8 cellular contexts compared by ENCODE assay signal in genomic region chr7:7183833-7184463, GRCh38. TPM values are rescaled to one million over a fixed set of nuclear protein-coding genes. Genes with fewer than 3 reads are reported as not detected.
A peak's percentile ranks its signal among the peaks of the same experiment; 100 is the strongest.
DNase-seq lines count a peak whose midpoint lies in the region; ATAC-seq and TF ChIP-seq lines count a peak whose summit lies in the region.

No MANE protein-coding gene starts in this region.

- TF ChIP-seq CTCF in GM12875 (IDR thresholded peaks at IDR 0.05; ENCODE audit: borderline replicate concordance, insufficient read depth, low read depth, low read length) (no peak), Panc1 (IDR thresholded peaks at IDR 0.05) (no peak), epithelial cell of proximal tubule (conservative IDR thresholded peaks at IDR 0.05; ENCODE audit: low read depth, low read length) (no peak), progenitor cell of endocrine pancreas (IDR thresholded peaks at IDR 0.05; ENCODE audit: unreplicated experiment) (no peak)

- in situ Hi-C loops in Panc1 (cut with HindIII; ENCODE audit: low pct_unique_long_range_greater_than_20kb, low sequenced_read_pairs), result no loop called here

- POLR2A ChIA-PET in Panc1 (lab: Charles Lee), result no interaction called here

- no peak for ATAC-seq in Panc1
- no peak for ATAC-seq in activated CD4-positive, CD25-positive, alpha-beta regulatory T cell treated with anti-CD3 and anti-CD28 coated beads, Interleukin-2, amount 50 U/mL, for 24 hours

- BruUV-seq in Panc1 (replicated peaks; lab: Mats Ljungman, UMichigan), result no TSS peak

- H3K4me3 ChIP-seq in GM12875 (ENCODE audit: low read depth, low read length) (peak overlapping the region; percentile 99), Panc1 (ENCODE audit: low read depth in 2 of 2, low read length in 2 of 2) (peak overlapping the region; percentile 83 to 93), epithelial cell of proximal tubule (ENCODE audit: low read depth, low read length) (peak overlapping the region; percentile 91)

- no peak for DNase-seq in Panc1 (ENCODE audit: low read depth, low spot score)
- no peak for DNase-seq in epithelial cell of proximal tubule (ENCODE audit: low read depth)
- DNase-seq in progenitor cell of endocrine pancreas (ENCODE audit: low spot score, unreplicated experiment), result no peak
- DNase-seq in midbrain (lab: John Stamatoyannopoulos, UW), result no peak
- DNase-seq in NCI-H187 treated with DMSO at 0.1 percent for 48 hours (lab: John Stamatoyannopoulos, UW), result no peak
- DNase-seq in activated CD4-positive, alpha-beta T cell treated with anti-CD3 and anti-CD28 coated beads, Interleukin-2, amount 50 U/mL, for 1 hour, result no peak

- H3K36me3 ChIP-seq in Panc1 (ENCODE audit: control insufficient read depth, insufficient read depth, low read length), result peaks cover 6% of the 10 kb centered on the region; the same call in 1 of the 2 replicates

- H3K36me3 Mint-ChIP-seq in progenitor cell of endocrine pancreas (ENCODE audit: insufficient read depth), result peaks cover 1% of the 10 kb centered on the region

- intact Hi-C loops in Panc1 (cut with micrococcal nuclease; ENCODE audit: unreplicated experiment), result loop anchor here (10.0 kb wide), 1 partner anchor 231 kb away; no protein-coding TSS in a partner anchor

- peak overlapping the region; percentile 77 for H3K4me3 Mint-ChIP-seq in progenitor cell of endocrine pancreas (ENCODE audit: low read depth)

- no peaks in the 10 kb centered on the region for H3K9me3 Mint-ChIP-seq in progenitor cell of endocrine pancreas (ENCODE audit: low read depth)

- H3K9me3 ChIP-seq in Panc1 (ENCODE audit: control insufficient read depth, insufficient read depth, low read depth, low read length), result no peaks in the 10 kb centered on the region

- peaks cover 23% of the 10 kb centered on the region for H3K4me1 ChIP-seq in Panc1 (ENCODE audit: control insufficient read depth, insufficient read depth, low read length)

- no peaks in the 10 kb centered on the region for H3K27me3 ChIP-seq in Panc1 (ENCODE audit: control insufficient read depth, insufficient read depth, low read length)

- CTCF ChIA-PET in Panc1 (lab: Charles Lee), result no interaction called here

- peaks cover 27% of the 10 kb centered on the region for H3K4me1 Mint-ChIP-seq in progenitor cell of endocrine pancreas (ENCODE audit: low read depth)

- peak overlapping the region; percentile 89 for H3K27ac ChIP-seq in Panc1 (ENCODE audit: low read length)

- H3K27ac Mint-ChIP-seq in progenitor cell of endocrine pancreas, result peak overlapping the region; percentile 89

- H3K27me3 Mint-ChIP-seq in progenitor cell of endocrine pancreas, result no peaks in the 10 kb centered on the region

RNA-seq across cellular contexts. Expression of gene C1GALT1, which starts 1.6 kb away (rescaled TPM):
- total RNA-seq in Panc1 (2021; ENCODE audit: unreplicated experiment) (54.5 TPM), epithelial cell of proximal tubule (34.9 and 39.4 TPM in 2 replicates), progenitor cell of endocrine pancreas (63.4 and 75.0 TPM in 2 replicates)
- polyA plus RNA-seq in Panc1 (2012; ENCODE audit: insufficient read length), result 17.6 TPM
